8 cellular contexts compared by ENCODE assay signal in genomic region chr3:47381317-47382157, GRCh38. TPM values are rescaled to one million over a fixed set of nuclear protein-coding genes. Genes with fewer than 3 reads are reported as not detected.
DNase-seq lines count a peak whose midpoint lies in the region; ATAC-seq and TF ChIP-seq lines count a peak whose summit lies in the region.

No MANE protein-coding gene starts in this region.

- TF ChIP-seq CTCF in gastroesophageal sphincter (IDR thresholded peaks at IDR 0.05) (no peak), suprapubic skin (IDR thresholded peaks at IDR 0.05) (no peak)

- H3K27ac ChIP-seq in SJCRH30 (peak overlapping the region; percentile 88), gastroesophageal sphincter (peak overlapping the region; percentile 87 to 97 (median 92)), suprapubic skin (peak overlapping the region; percentile 95)

- H3K4me1 ChIP-seq in SJCRH30 (peaks cover 4% of the 10 kb centered on the region; the same call in 1 of the 2 replicates), gastroesophageal sphincter (peaks cover 0 to 62% (median 12%) of the 10 kb centered on the region in 3 donors), suprapubic skin (peaks cover 49% of the 10 kb centered on the region)

- no peaks in the 10 kb centered on the region for H3K27me3 ChIP-seq in SJCRH30
- H3K27me3 ChIP-seq in gastroesophageal sphincter, result no peaks in the 10 kb centered on the region
- no peaks in the 10 kb centered on the region for H3K27me3 ChIP-seq in suprapubic skin

- no peak for TF ChIP-seq RAD21 in Ishikawa (IDR thresholded peaks at IDR 0.05; ENCODE audit: low read depth)

- ATAC-seq in GM21717 (IDR thresholded peaks at IDR 0.05; ENCODE audit: unreplicated experiment), result peak; percentile 45
- peak; percentile 84 for ATAC-seq in gastroesophageal sphincter

- DNase-seq in EH (ENCODE audit: low read depth), result peak; percentile 92
- peak; percentile 88 for DNase-seq in SJCRH30
- DNase-seq in activated naive CD4-positive, alpha-beta T cell treated with Interleukin-2 at 50 U/mL for 16 hours, result peak; percentile 79
- peak in 48 of 56 donors; percentile 33 to 84 (median 71) for DNase-seq in nucleus accumbens (lab: John Stamatoyannopoulos, UW)
- peak; percentile 92 for DNase-seq in suprapubic skin (ENCODE audit: low spot score in 2 of 2)

- H3K9me3 ChIP-seq in SJCRH30 (replicated peaks) (no peaks in the 10 kb centered on the region), gastroesophageal sphincter (no peaks in the 10 kb centered on the region), suprapubic skin (no peaks in the 10 kb centered on the region)

- WGBS in gastroesophageal sphincter (ENCODE audit: low coverage in 1 of 2), 2 donors, result 0 to 6% methylated on average over 3 to 10 of the region's 44 CpGs
- WGBS in suprapubic skin, result 6% methylated on average over 34 of the region's 44 CpGs

- TF ChIP-seq POLR2A in gastroesophageal sphincter (IDR thresholded peaks at IDR 0.05), result no peak
- no peak for TF ChIP-seq POLR2A in suprapubic skin (IDR thresholded peaks at IDR 0.05)

- TF ChIP-seq EP300 in Ishikawa (IDR thresholded peaks at IDR 0.05; ENCODE audit: borderline replicate concordance), result no peak
- no peak for TF ChIP-seq EP300 in gastroesophageal sphincter (IDR thresholded peaks at IDR 0.05)
- TF ChIP-seq EP300 in suprapubic skin (IDR thresholded peaks at IDR 0.05), result no peak

- H3K4me3 ChIP-seq in SJCRH30 (peak overlapping the region; percentile 89), gastroesophageal sphincter (peak overlapping the region; percentile 63 to 88), suprapubic skin (peak overlapping the region; percentile 90)

- H3K36me3 ChIP-seq in SJCRH30, result no peaks in the 10 kb centered on the region
- peaks cover 0 to 10% of the 10 kb centered on the region in 2 donors for H3K36me3 ChIP-seq in gastroesophageal sphincter
- H3K36me3 ChIP-seq in suprapubic skin, result no peaks in the 10 kb centered on the region

TF ChIP-seq in Ishikawa, 13 proteins besides CTCF, POLR2A, EP300 and RAD21:
- TF ChIP-seq CEBPB (IDR thresholded peaks at IDR 0.05), result no peak
- TF ChIP-seq FOXM1 (IDR thresholded peaks at IDR 0.05; ENCODE audit: borderline replicate concordance, low read depth), result no peak
- TF ChIP-seq CREB1 (IDR thresholded peaks at IDR 0.05; ENCODE audit: low read depth), result peak; percentile 31; the same call in 1 of the 2 replicates
- no peak for TF ChIP-seq EGR1 (IDR thresholded peaks at IDR 0.05)
- TF ChIP-seq, protein P1, sequence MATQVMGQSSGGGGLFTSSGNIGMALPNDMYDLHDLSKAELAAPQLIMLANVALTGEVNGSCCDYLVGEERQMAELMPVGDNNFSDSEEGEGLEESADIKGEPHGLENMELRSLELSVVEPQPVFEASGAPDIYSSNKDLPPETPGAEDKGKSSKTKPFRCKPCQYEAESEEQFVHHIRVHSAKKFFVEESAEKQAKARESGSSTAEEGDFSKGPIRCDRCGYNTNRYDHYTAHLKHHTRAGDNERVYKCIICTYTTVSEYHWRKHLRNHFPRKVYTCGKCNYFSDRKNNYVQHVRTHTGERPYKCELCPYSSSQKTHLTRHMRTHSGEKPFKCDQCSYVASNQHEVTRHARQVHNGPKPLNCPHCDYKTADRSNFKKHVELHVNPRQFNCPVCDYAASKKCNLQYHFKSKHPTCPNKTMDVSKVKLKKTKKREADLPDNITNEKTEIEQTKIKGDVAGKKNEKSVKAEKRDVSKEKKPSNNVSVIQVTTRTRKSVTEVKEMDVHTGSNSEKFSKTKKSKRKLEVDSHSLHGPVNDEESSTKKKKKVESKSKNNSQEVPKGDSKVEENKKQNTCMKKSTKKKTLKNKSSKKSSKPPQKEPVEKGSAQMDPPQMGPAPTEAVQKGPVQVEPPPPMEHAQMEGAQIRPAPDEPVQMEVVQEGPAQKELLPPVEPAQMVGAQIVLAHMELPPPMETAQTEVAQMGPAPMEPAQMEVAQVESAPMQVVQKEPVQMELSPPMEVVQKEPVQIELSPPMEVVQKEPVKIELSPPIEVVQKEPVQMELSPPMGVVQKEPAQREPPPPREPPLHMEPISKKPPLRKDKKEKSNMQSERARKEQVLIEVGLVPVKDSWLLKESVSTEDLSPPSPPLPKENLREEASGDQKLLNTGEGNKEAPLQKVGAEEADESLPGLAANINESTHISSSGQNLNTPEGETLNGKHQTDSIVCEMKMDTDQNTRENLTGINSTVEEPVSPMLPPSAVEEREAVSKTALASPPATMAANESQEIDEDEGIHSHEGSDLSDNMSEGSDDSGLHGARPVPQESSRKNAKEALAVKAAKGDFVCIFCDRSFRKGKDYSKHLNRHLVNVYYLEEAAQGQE (IDR thresholded peaks at IDR 0.05; ENCODE audit: low read depth), result no peak
- no peak for TF ChIP-seq TEAD4 (IDR thresholded peaks at IDR 0.05)
- TF ChIP-seq YY1 (IDR thresholded peaks at IDR 0.05; ENCODE audit: low read depth), result no peak
- TF ChIP-seq TCF12 (IDR thresholded peaks at IDR 0.05; ENCODE audit: low read depth), result no peak
- no peak for TF ChIP-seq USF1 (IDR thresholded peaks at IDR 0.05)
- TF ChIP-seq TAF1 (IDR thresholded peaks at IDR 0.05; ENCODE audit: low read depth), result peak; percentile 21; the same call in 1 of the 2 replicates
- TF ChIP-seq, protein P2, sequence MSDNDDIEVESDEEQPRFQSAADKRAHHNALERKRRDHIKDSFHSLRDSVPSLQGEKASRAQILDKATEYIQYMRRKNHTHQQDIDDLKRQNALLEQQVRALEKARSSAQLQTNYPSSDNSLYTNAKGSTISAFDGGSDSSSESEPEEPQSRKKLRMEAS (IDR thresholded peaks at IDR 0.05), result no peak

RNA-seq across cellular contexts. Expression of gene PTPN23, which starts 0.7 kb away (rescaled TPM):
- total RNA-seq in SJCRH30 (2014; rRNA removed; shearing (Covaris generic)), result 7.4 and 11.4 TPM in 2 replicates
- 10 to 100 TPM in 3 of 4 donors, 1 to 10 TPM in 1; 9.1 to 34.2 (median 19.5) TPM for total RNA-seq in gastroesophageal sphincter
- total RNA-seq in suprapubic skin, result 100 to 1,000 TPM in 1 of 4 donors, 10 to 100 TPM in 3; 45.9 to 135 (median 61.1) TPM

Comparison
In these comparisons a context has a peak if more than half of its experiments do, and no peak if none do; other contexts are left out.
1. Peak in every context shown above with its lines: DNase-seq, ATAC-seq, H3K4me3 ChIP-seq and H3K27ac ChIP-seq.